In genomic region chr7:48053823-48054222, GRCh38 we compare ENCODE assay signal across 21 cellular contexts. TPM values are rescaled to one million over a fixed set of nuclear protein-coding genes. Genes with fewer than 3 reads are reported as not detected.
DNase-seq lines count a peak whose midpoint lies in the region; ATAC-seq and TF ChIP-seq lines count a peak whose summit lies in the region.
"Had no signal": no experiment of that assay in that cellular context is flagged by ENCODE, and none has a peak within 500 bp of the region (broad histone marks: within the 10 kb centered on the region; RNA-seq: fewer than 3 reads in every experiment).

No MANE protein-coding gene starts in this region.

- H2BK5ac ChIP-seq in mesenchymal stem cell (ENCODE audit: low read depth, low read length, poor library complexity, severe bottlenecking): no peak overlapping the region

- intact Hi-C loops in left lung (cut with DNase I): no loop called here

- ATAC-seq in left lung: peak; percentile 95
- ATAC-seq in upper lobe of left lung (ENCODE audit: low FRiP score in 2 of 2): peak; percentile 64 to 92
- no peak for ATAC-seq in HG03108 (IDR thresholded peaks at IDR 0.05; ENCODE audit: unreplicated experiment)
- ATAC-seq: A549 had no signal

- H2AFZ ChIP-seq in mesenchymal stem cell (ENCODE audit: low read depth, low read length): no peak overlapping the region
- H2AFZ ChIP-seq: GM23248 had no signal

- H3K14ac ChIP-seq in mesenchymal stem cell (ENCODE audit: low read length in 2 of 2): no peak overlapping the region

- H3K36me3 ChIP-seq in left lung (no peaks in the 10 kb centered on the region), upper lobe of left lung (no peaks in the 10 kb centered on the region), mesenchymal stem cell (ENCODE audit: control insufficient read depth in 1 of 2, insufficient read depth in 2 of 2, low read depth in 1 of 2, low read length in 2 of 2) (no peaks in the 10 kb centered on the region)
- H3K36me3 ChIP-seq: HAP-1 had no signal

- H3K23ac ChIP-seq in mesenchymal stem cell (ENCODE audit: low read length in 2 of 2): no peak overlapping the region

- no peak overlapping the region for H2BK120ac ChIP-seq in mesenchymal stem cell (ENCODE audit: low read depth, low read length)

- no peak overlapping the region for H4K91ac ChIP-seq in mesenchymal stem cell (ENCODE audit: low read length)

- no peak overlapping the region for H2BK15ac ChIP-seq in mesenchymal stem cell (ENCODE audit: low read depth, poor library complexity, severe bottlenecking)

- H2BK12ac ChIP-seq in mesenchymal stem cell (ENCODE audit: low read length in 2 of 2): no peak overlapping the region

- H3K18ac ChIP-seq in mesenchymal stem cell (ENCODE audit: low read depth in 1 of 2, low read length in 2 of 2): no peak overlapping the region

- no peak overlapping the region for H3K4me2 ChIP-seq in mesenchymal stem cell (ENCODE audit: low read length, poor library complexity, severe bottlenecking)
- H3K4me2 ChIP-seq: A549 had no signal

- no peak overlapping the region for H3K4ac ChIP-seq in mesenchymal stem cell (ENCODE audit: low read depth in 1 of 2, low read length in 2 of 2)

- no peak for TF ChIP-seq CTCF in epithelial cell of esophagus (IDR thresholded peaks at IDR 0.05; ENCODE audit: insufficient read depth, low read depth, low read length, missing control alignments)
- no peak for TF ChIP-seq CTCF in left lung (IDR thresholded peaks at IDR 0.05)
- TF ChIP-seq CTCF in upper lobe of left lung (IDR thresholded peaks at IDR 0.05): no peak

- TF ChIP-seq POLR2A in upper lobe of left lung (IDR thresholded peaks at IDR 0.05): no peak

- H3K27me3 ChIP-seq in left lung (no peaks in the 10 kb centered on the region), upper lobe of left lung (no peaks in the 10 kb centered on the region), mesenchymal stem cell (ENCODE audit: control insufficient read depth in 1 of 2, insufficient read depth in 1 of 2, low read length in 2 of 2) (no peaks in the 10 kb centered on the region)

- H3K4me1 ChIP-seq in left lung (no peaks in the 10 kb centered on the region), upper lobe of left lung (no peaks in the 10 kb centered on the region), mesenchymal stem cell (ENCODE audit: control insufficient read depth, insufficient read depth, low read depth, low read length) (no peaks in the 10 kb centered on the region)
- H3K4me1 ChIP-seq: A549, HAP-1 had no signal

- 71% methylated on average over 3 to 6 of the region's 6 CpGs for WGBS in upper lobe of left lung, 2 donors
- WGBS in mesenchymal stem cell: 92% methylated on average over 5 of the region's 6 CpGs

- no peak overlapping the region for H3K9ac ChIP-seq in mesenchymal stem cell (ENCODE audit: low read length)
- H3K9ac ChIP-seq: GM23248 had no signal

- DNase-seq in NCI-H1092 treated with DMSO at 0.1 percent for 48 hours (lab: John Stamatoyannopoulos, UW) (peak; percentile 3), NCI-H1092 (lab: John Stamatoyannopoulos, UW) (no peak), epithelial cell of esophagus (ENCODE audit: low read depth) (peak; percentile 77), left lung (no peak), upper lobe of left lung (no peak), putamen (ENCODE audit: low spot score) (no peak), mesenchymal stem cell (no peak)
- DNase-seq: AML-193; Caco-2; CD4-positive, alpha-beta T cell; DMS79 treated with DMSO at 0.1 percent for 48 hours; GF-D8; GM23248 had no signal

- no peaks in the 10 kb centered on the region for H3K79me1 ChIP-seq in mesenchymal stem cell (replicated peaks; ENCODE audit: low read length, poor library complexity, severe bottlenecking)

- H3K9me3 ChIP-seq in left lung (peaks cover 0 to 3% of the 10 kb centered on the region in 2 donors), upper lobe of left lung (no peaks in the 10 kb centered on the region), mesenchymal stem cell (ENCODE audit: control insufficient read depth, low read length) (peaks cover 16% of the 10 kb centered on the region)
- H3K9me3 ChIP-seq: HAP-1 had no signal

- peak in 1 of 4 donors; percentile 75 for TF ChIP-seq EP300 in upper lobe of left lung (IDR thresholded peaks at IDR 0.05)

- no peak overlapping the region for H4K8ac ChIP-seq in mesenchymal stem cell (ENCODE audit: low read length)

- H3K27ac ChIP-seq in left lung (no peak overlapping the region), upper lobe of left lung (no peak overlapping the region), mesenchymal stem cell (ENCODE audit: low read length, poor library complexity, severe bottlenecking) (no peak overlapping the region)
- H3K27ac ChIP-seq: 22Rv1, A549, C4-2B, GM23248, HL-60 had no signal

- H2AK5ac ChIP-seq in mesenchymal stem cell (ENCODE audit: low read length, severe bottlenecking): no peak overlapping the region

- H3K4me3 ChIP-seq in epithelial cell of esophagus (ENCODE audit: low read length): no peak overlapping the region
- H3K4me3 ChIP-seq in left lung: no peak overlapping the region
- H3K4me3 ChIP-seq in upper lobe of left lung: no peak overlapping the region
- H3K4me3 ChIP-seq in mesenchymal stem cell (ENCODE audit: insufficient read depth in 1 of 2, low read depth in 1 of 2, low read length in 2 of 2): no peak overlapping the region
- H3K4me3 ChIP-seq: A549, GM23248, HAP-1 had no signal

RNA-seq across cellular contexts. Expression of gene C7orf57, which starts 18.5 kb away (rescaled TPM):
- total RNA-seq in left lung (1 to 10 TPM in 1 of 2 donors, not detected in 1; 1.6 TPM), upper lobe of left lung (10 to 100 TPM in 2 of 6 donors, 1 to 10 TPM in 2, under 1 TPM in 2; 0.29 to 15.5 (median 1.9) TPM)
- polyA plus RNA-seq in mesenchymal stem cell (2013, experiment 1 of 2): not detected
- polyA plus RNA-seq in mesenchymal stem cell (2013, experiment 2 of 2): not detected
- total RNA-seq: Caco-2, GM23248, HT1080 had no signal
- polyA plus RNA-seq: GM23248 had no signal

RNA-seq across cellular contexts. Expression of gene SUN3, which starts 24.9 kb away (rescaled TPM):
- total RNA-seq in left lung: not detected
- not detected for total RNA-seq in upper lobe of left lung
- not detected for polyA plus RNA-seq in mesenchymal stem cell (2013, experiment 1 of 2)
- polyA plus RNA-seq in mesenchymal stem cell (2013, experiment 2 of 2): not detected
- total RNA-seq: Caco-2; CD4-positive, alpha-beta T cell; GM23248; HT1080 had no signal
- polyA plus RNA-seq: A549, BJ, GM23248 had no signal

RNA-seq across cellular contexts. Expression of gene UPP1, which starts 35.2 kb away (rescaled TPM):
- total RNA-seq in left lung: 10 to 100 TPM; 37.8 to 79.3 TPM
- 100 to 1,000 TPM in 1 of 6 donors, 10 to 100 TPM in 5; 30.6 to 107 (median 72.0) TPM for total RNA-seq in upper lobe of left lung
- polyA plus RNA-seq in mesenchymal stem cell (2013, experiment 1 of 2): 38.2 TPM
- 37.1 TPM for polyA plus RNA-seq in mesenchymal stem cell (2013, experiment 2 of 2)

Comparison
In these comparisons a context has a peak if more than half of its experiments do, and no peak if none do; other contexts are left out.
1. DNase-seq: peak in NCI-H1092 treated with DMSO at 0.1 percent for 48 hours (single experiment) and epithelial cell of esophagus (single experiment); none in NCI-H1092 (single experiment), left lung (0 of 2), upper lobe of left lung (0 of 2), putamen (single experiment) and mesenchymal stem cell (single experiment).